ENCODE assay signal across 8 cellular contexts in the genomic region with DNA sequence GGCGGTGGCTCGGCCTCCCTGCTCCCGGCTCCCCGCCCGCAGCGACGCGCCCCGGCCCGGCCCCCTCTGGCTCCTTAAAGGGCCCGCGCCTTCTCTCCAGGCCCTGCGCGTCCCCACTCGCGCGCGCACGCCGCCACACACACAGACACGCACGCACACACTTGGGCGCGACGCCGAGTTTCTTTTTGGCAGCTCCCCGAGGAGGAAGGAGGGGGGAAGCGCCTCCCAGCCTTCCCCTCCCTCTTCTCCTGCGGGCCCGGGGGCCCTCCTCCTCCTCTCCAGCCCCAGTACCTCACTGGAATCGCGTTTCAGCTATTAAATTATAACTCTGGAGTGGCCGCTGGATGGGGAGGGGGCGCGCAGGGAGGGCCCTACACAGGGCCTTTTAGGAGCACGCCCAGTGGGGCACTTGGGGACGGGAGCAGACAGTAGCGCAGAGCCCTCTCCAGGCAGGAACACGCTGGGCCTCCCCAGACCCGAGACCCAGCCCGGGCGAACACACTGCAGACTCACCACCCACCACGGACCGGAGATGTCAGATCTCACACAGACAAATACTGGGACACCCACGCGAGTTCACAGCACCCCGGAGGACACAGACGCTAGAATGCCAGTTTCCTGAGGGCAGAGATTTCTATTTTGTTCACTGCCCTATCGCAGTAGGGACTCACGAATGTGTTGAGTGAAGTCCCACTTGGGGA. TPM values are rescaled to one million over a fixed set of nuclear protein-coding genes. Genes with fewer than 3 reads are reported as not detected.
DNase-seq lines count a peak whose midpoint lies in the region; ATAC-seq, FAIRE-seq and TF ChIP-seq lines count a peak whose summit lies in the region.

No MANE protein-coding gene starts in this region.

- H3K27ac ChIP-seq in astrocyte (ENCODE audit: low read depth, low read length) = peak overlapping the region; percentile 85
- peak overlapping the region in 1 of 2 donors; percentile 75 for H3K27ac ChIP-seq in aorta (ENCODE audit: low read depth in 1 of 2, low read length in 2 of 2)

- H3K4me3 ChIP-seq in GM12875 (ENCODE audit: low read depth, low read length) (peak overlapping the region; percentile 62), astrocyte (ENCODE audit: insufficient read depth, low read depth, low read length) (peak overlapping the region; percentile 8), aorta (ENCODE audit: low read length in 2 of 2) (no peak overlapping the region)

- H3K4me3 Mint-ChIP-seq in astrocyte (ENCODE audit: unreplicated experiment) = peak overlapping the region; percentile 81

- peaks cover 42% of the 10 kb centered on the region for H3K79me2 ChIP-seq in astrocyte (ENCODE audit: insufficient read depth, low read length)

- H3K9me3 ChIP-seq in astrocyte (ENCODE audit: insufficient read depth, low read depth, low read length) = no peaks in the 10 kb centered on the region
- no peaks in the 10 kb centered on the region for H3K9me3 ChIP-seq in aorta (ENCODE audit: control insufficient read depth, low read length)

- intact Hi-C loops in aorta (cut with DNase I) = loop anchor here (1.0 to 5.0 kb wide), 9 partner anchors 46 to 199 kb away; no protein-coding TSS in a partner anchor

- ATAC-seq in HG02798 (IDR thresholded peaks at IDR 0.05; ENCODE audit: poor library complexity, unreplicated experiment) = peak; percentile 72
- ATAC-seq in aorta (ENCODE audit: low FRiP score) = peak; percentile 92

- H3K4me2 ChIP-seq in astrocyte (ENCODE audit: low read length) = peak overlapping the region; percentile 77

- TF ChIP-seq CTCF in GM12875 (IDR thresholded peaks at IDR 0.05; ENCODE audit: borderline replicate concordance, insufficient read depth, low read depth, low read length) (no peak), astrocyte (IDR thresholded peaks at IDR 0.05; ENCODE audit: insufficient read depth, low read depth, low read length) (no peak)

- peak overlapping the region; percentile 65 for H3K9ac ChIP-seq in astrocyte (ENCODE audit: low read length)

- no peaks in the 10 kb centered on the region for H3K9me3 Mint-ChIP-seq in astrocyte (ENCODE audit: unreplicated experiment)

- DNase-seq in NCI-H187 (lab: John Stamatoyannopoulos, UW) = peak; percentile 95 to 99
- peak; percentile 70 for DNase-seq in T-helper 9 cell
- DNase-seq in astrocyte (ENCODE audit: low read depth) = peak; percentile 94
- peak; percentile 94 for DNase-seq in hepatic stellate cell (ENCODE audit: low spot score)
- DNase-seq in retina = peak; percentile 92
- peak; percentile 98 for DNase-seq in aorta

- peaks cover 36% of the 10 kb centered on the region for H4K20me1 ChIP-seq in astrocyte (ENCODE audit: insufficient read depth, low read length)

- H3K36me3 ChIP-seq in astrocyte (ENCODE audit: insufficient read depth, low read length) (no peaks in the 10 kb centered on the region), aorta (ENCODE audit: control insufficient read depth in 1 of 2, insufficient read depth in 2 of 2, low read length in 1 of 2) (no peaks in the 10 kb centered on the region)

- FAIRE-seq in astrocyte (lab: Jason Lieb, UNC) = no peak

- H3K27ac Mint-ChIP-seq in astrocyte (ENCODE audit: unreplicated experiment) = peak overlapping the region; percentile 79

- no peaks in the 10 kb centered on the region for H3K27me3 Mint-ChIP-seq in astrocyte (ENCODE audit: low read depth, unreplicated experiment)

- H3K4me1 Mint-ChIP-seq in astrocyte (ENCODE audit: low read depth, unreplicated experiment) = peaks cover 5% of the 10 kb centered on the region

- H3K27me3 ChIP-seq in astrocyte (ENCODE audit: insufficient read depth, low read length) (no peaks in the 10 kb centered on the region), aorta (ENCODE audit: control insufficient read depth in 1 of 2, insufficient read depth in 2 of 2, low read length in 1 of 2) (no peaks in the 10 kb centered on the region)

- peaks cover 2% of the 10 kb centered on the region for H3K36me3 Mint-ChIP-seq in astrocyte (ENCODE audit: low read depth, unreplicated experiment)

- WGBS in aorta, 2 donors = 1% methylated on average over 46 to 50 of the region's 50 CpGs

- peak overlapping the region; percentile 53 for H2AFZ ChIP-seq in astrocyte (ENCODE audit: low read depth, low read length)

- H3K4me1 ChIP-seq in astrocyte (ENCODE audit: insufficient read depth, low read length) (peaks cover 27% of the 10 kb centered on the region), aorta (ENCODE audit: control insufficient read depth in 1 of 2, insufficient read depth in 2 of 2, low read length in 2 of 2) (no peaks in the 10 kb centered on the region)

RNA-seq across cellular contexts. Expression of a gene that starts 0.4 kb away (rescaled TPM):
- total RNA-seq in astrocyte (425 and 489 TPM in 2 replicates), aorta (100 to 1,000 TPM; 201 to 248 TPM)
- polyA plus RNA-seq in aorta = 10 to 100 TPM; 39.1 to 48.2 TPM

Comparison
In these comparisons a context has a peak if more than half of its experiments do, and no peak if none do; other contexts are left out.
1. H3K4me3 ChIP-seq: peak in GM12875 (single experiment) and astrocyte (single experiment); none in aorta (0 of 2).
2. Peak in every context shown above with its lines, with median percentiles within 50 percentile points of each other: DNase-seq.